In the genomic region with DNA sequence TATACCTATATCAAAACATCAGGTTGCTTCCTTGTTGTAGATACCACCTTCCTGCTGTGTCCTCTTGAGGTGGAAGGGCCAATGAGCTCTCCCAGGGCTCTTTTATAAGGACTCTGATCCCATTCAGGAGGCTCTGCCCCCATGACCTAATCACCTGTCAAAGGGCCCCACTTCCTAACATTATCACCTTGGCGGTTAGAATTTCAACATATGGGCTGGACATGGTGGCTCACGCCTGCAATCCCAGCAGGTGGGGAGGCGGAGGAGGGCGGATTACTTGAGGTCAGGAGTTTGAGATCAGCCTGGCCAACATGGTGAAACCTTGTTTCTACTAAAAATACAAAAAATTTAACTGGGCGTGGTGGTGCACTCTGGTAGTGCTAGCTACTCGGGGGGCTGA, we compare ENCODE assay signal across 24 cellular contexts.
"Had no signal": no experiment of that assay in that cellular context is flagged by ENCODE, and none has a peak within 500 bp of the region (broad histone marks: within the 10 kb centered on the region; RNA-seq: fewer than 3 reads in every experiment).

No MANE protein-coding gene starts in this region.

- H3K4me3 ChIP-seq: left lung, lower lobe of right lung, ovary, right atrium auricular region, skin epidermis, tibial nerve, uterus had no signal

- H3K36me3 Mint-ChIP-seq: immature natural killer cell; mesothelial cell of epicardium; natural killer cell; stimulated activated effector memory CD8-positive, alpha-beta T cell treated with anti-CD3 and anti-CD28 coated beads, Interleukin-12 subunit alpha, Interleukin-12 subunit beta, amount 100 ng/mL, for 72 hours; type B pancreatic cell had no signal

- H3K4me1 ChIP-seq: left lung, lower lobe of right lung, right atrium auricular region, tibial nerve, uterus had no signal

- H3K4me1 Mint-ChIP-seq: immature natural killer cell; mesothelial cell of epicardium; natural killer cell; stimulated activated effector memory CD8-positive, alpha-beta T cell treated with anti-CD3 and anti-CD28 coated beads, Interleukin-12 subunit alpha, Interleukin-12 subunit beta, amount 100 ng/mL, for 72 hours had no signal

- H3K27ac ChIP-seq: left lung, lower lobe of right lung, ovary, right atrium auricular region, skin epidermis, tibial nerve, uterus had no signal

- DNase-seq: immature natural killer cell; kidney; left colon; left lung; lower lobe of right lung; mammary epithelial cell; mesenchymal stem cell; naive B cell; natural killer cell; ovary; stimulated activated CD4-positive, alpha-beta T cell treated with anti-CD3 and anti-CD28 coated beads, Interleukin-12 subunit alpha, Interleukin-12 subunit beta, amount 100 ng/mL, for 4 hours; stimulated activated CD4-positive, alpha-beta T cell treated with anti-CD3 and anti-CD28 coated beads, Interleukin-15, amount 100 ng/mL, for 24 hours; stimulated activated CD4-positive, alpha-beta T cell treated with anti-CD3 and anti-CD28 coated beads, Interleukin-2, amount 100 ng/mL, for 24 hours; stimulated activated CD4-positive, alpha-beta T cell treated with anti-CD3 and anti-CD28 coated beads, Interleukin-4, amount 100 ng/mL, for 1 hour; stimulated activated naive CD4-positive, alpha-beta T cell; uterus had no signal

- H3K36me3 ChIP-seq: left lung, lower lobe of right lung, ovary, right atrium auricular region, tibial nerve, uterus had no signal

- H3K27ac Mint-ChIP-seq: immature natural killer cell; mesothelial cell of epicardium; natural killer cell; progenitor cell of endocrine pancreas; stimulated activated effector memory CD8-positive, alpha-beta T cell treated with anti-CD3 and anti-CD28 coated beads, Interleukin-12 subunit alpha, Interleukin-12 subunit beta, amount 100 ng/mL, for 72 hours; stimulated activated naive CD8-positive, alpha-beta T cell treated with anti-CD3 and anti-CD28 coated beads, Interleukin-15, Interleukin-2, amounts not matched to agents 100 ng/mL and 50 ng/mL, for 24 hours; type B pancreatic cell had no signal

- H3K9me3 Mint-ChIP-seq: immature natural killer cell; natural killer cell; stimulated activated effector memory CD8-positive, alpha-beta T cell treated with anti-CD3 and anti-CD28 coated beads, Interleukin-12 subunit alpha, Interleukin-12 subunit beta, amount 100 ng/mL, for 72 hours; stimulated activated naive CD8-positive, alpha-beta T cell treated with anti-CD3 and anti-CD28 coated beads, Interleukin-15, Interleukin-2, amounts not matched to agents 100 ng/mL and 50 ng/mL, for 24 hours; type B pancreatic cell had no signal

- H3K27me3 ChIP-seq: left lung, ovary, right atrium auricular region, tibial nerve, uterus had no signal

- H3K4me3 Mint-ChIP-seq: immature natural killer cell; mesothelial cell of epicardium; naive B cell; natural killer cell; stimulated activated effector memory CD8-positive, alpha-beta T cell treated with anti-CD3 and anti-CD28 coated beads, Interleukin-12 subunit alpha, Interleukin-12 subunit beta, amount 100 ng/mL, for 72 hours; stimulated activated naive CD8-positive, alpha-beta T cell treated with anti-CD3 and anti-CD28 coated beads, Interleukin-15, Interleukin-2, amounts not matched to agents 100 ng/mL and 50 ng/mL, for 24 hours; type B pancreatic cell had no signal

- H3K9me3 ChIP-seq: left lung, lower lobe of right lung, ovary, tibial nerve, uterus had no signal
